In genomic region chr6:32127717-32128592, GRCh38 we compare ENCODE assay signal across 8 cellular contexts. TPM values are rescaled to one million over a fixed set of nuclear protein-coding genes. Genes with fewer than 3 reads are reported as not detected.
A peak's percentile ranks its signal among the peaks of the same experiment; 100 is the strongest.
DNase-seq lines count a peak whose midpoint lies in the region; ATAC-seq and TF ChIP-seq lines count a peak whose summit lies in the region.

ATF6B (minus strand) TSS chr6:32128246; CDS start chr6:32128207, 39 bp downstream.

- DNase-seq in NCI-H2196 treated with DMSO at 0.1 percent for 48 hours (lab: John Stamatoyannopoulos, UW; ENCODE audit: unreplicated experiment), result peak; percentile 99
- peak; percentile 97 to 100 for DNase-seq in breast epithelium (ENCODE audit: low spot score in 2 of 2)

- TF ChIP-seq POLR2A in breast epithelium (IDR thresholded peaks at IDR 0.05), result peak; percentile 72

- H3K36me3 ChIP-seq in ACC112 (ENCODE audit: insufficient read depth, low read length), result no peaks in the 10 kb centered on the region
- peaks cover 6% of the 10 kb centered on the region for H3K36me3 ChIP-seq in breast epithelium
- peaks cover 24 to 26% (median 25%) of the 10 kb centered on the region in 3 donors for H3K36me3 ChIP-seq in skeletal muscle tissue (ENCODE audit: control insufficient read depth in 3 of 3, insufficient read depth in 3 of 3, low read length in 3 of 3)

- H3K27me3 ChIP-seq in ACC112 (ENCODE audit: insufficient read depth, low read length) (no peaks in the 10 kb centered on the region), breast epithelium (no peaks in the 10 kb centered on the region), skeletal muscle tissue (ENCODE audit: control insufficient read depth in 3 of 3, insufficient read depth in 3 of 3, low read length in 3 of 3) (no peaks in the 10 kb centered on the region)

- peak within 1 kb of the TSS; percentile 90 to 97 (median 97) for H3K9ac ChIP-seq in skeletal muscle tissue (ENCODE audit: low read depth in 1 of 3, low read length in 3 of 3)

- peaks cover 20% of the 10 kb centered on the region for H3K4me1 ChIP-seq in ACC112 (ENCODE audit: control insufficient read depth, insufficient read depth, low read length, unreplicated experiment)
- H3K4me1 ChIP-seq in breast epithelium, result peaks cover 7 to 21% of the 10 kb centered on the region in 2 donors
- peaks cover 24 to 31% (median 28%) of the 10 kb centered on the region in 3 donors for H3K4me1 ChIP-seq in skeletal muscle tissue (ENCODE audit: control insufficient read depth in 3 of 3, insufficient read depth in 3 of 3, low read length in 3 of 3)

- TF ChIP-seq CTCF in VCaP (conservative IDR thresholded peaks at IDR 0.05) (no peak), breast epithelium (IDR thresholded peaks at IDR 0.05) (no peak)

- H3K9me3 ChIP-seq in breast epithelium (no peaks in the 10 kb centered on the region), iPS-18c (ENCODE audit: control insufficient read depth, insufficient read depth, low read length) (no peaks in the 10 kb centered on the region), skeletal muscle tissue (ENCODE audit: control insufficient read depth in 3 of 3, low read length in 3 of 3) (no peaks in the 10 kb centered on the region)

- H3K79me2 ChIP-seq in ACC112 (ENCODE audit: control insufficient read depth, insufficient read depth, low read length, unreplicated experiment), result peaks cover 24% of the 10 kb centered on the region

- peak within 1 kb of the TSS; percentile 49 for H2AFZ ChIP-seq in ACC112 (ENCODE audit: low read length, unreplicated experiment)

- H3K27ac ChIP-seq in ACC112 (ENCODE audit: low read depth, low read length) (peak within 1 kb of the TSS; percentile 69), VCaP (peak within 1 kb of the TSS; percentile 80), breast epithelium (peak within 1 kb of the TSS; percentile 93), skeletal muscle tissue (ENCODE audit: low read depth, low read length) (peak within 1 kb of the TSS; percentile 91)

- H3K4me3 ChIP-seq in ACC112 (ENCODE audit: low read depth, low read length) (peak within 1 kb of the TSS; percentile 84), breast epithelium (peak within 1 kb of the TSS; percentile 90 to 95 (median 91)), iPS-18c (ENCODE audit: insufficient read depth, low read depth, low read length) (peak within 1 kb of the TSS; percentile 92), skeletal muscle tissue (ENCODE audit: low read length in 3 of 3) (peak within 1 kb of the TSS; percentile 97 to 100 (median 99))

- ATAC-seq in GM18870 (IDR thresholded peaks at IDR 0.05; ENCODE audit: unreplicated experiment) (peak; percentile 93), HG03135 (IDR thresholded peaks at IDR 0.05; ENCODE audit: unreplicated experiment) (peak; percentile 86)

- intact Hi-C loops in breast epithelium (cut with DNase I; ENCODE audit: low total_unique reads), result no loop called here

RNA-seq across cellular contexts. Expression of gene ATF6B, which starts in this region (rescaled TPM):
- total RNA-seq in breast epithelium, result 10 to 100 TPM; 37.0 to 44.8 (median 43.6) TPM
- 14.1 TPM for total RNA-seq in skeletal muscle tissue

Comparison
In these comparisons a context has a peak if more than half of its experiments do, and no peak if none do; other contexts are left out.
1. Peak in every context shown above with its lines: DNase-seq, ATAC-seq, H3K4me3 ChIP-seq and H3K27ac ChIP-seq.